Comparison of ENCODE assay signal across 8 cellular contexts in genomic region chr4:128811571-128812359, GRCh38. TPM values are rescaled to one million over a fixed set of nuclear protein-coding genes. Genes with fewer than 3 reads are reported as not detected.
DNase-seq lines count a peak whose midpoint lies in the region; ATAC-seq and TF ChIP-seq lines count a peak whose summit lies in the region.

No MANE protein-coding gene starts in this region.

- TF ChIP-seq EP300 in upper lobe of left lung (IDR thresholded peaks at IDR 0.05), result no peak

- TF ChIP-seq POLR2A in upper lobe of left lung (IDR thresholded peaks at IDR 0.05), result peak in 3 of 4 donors; percentile 41 to 72 (median 45)

- peak overlapping the region; percentile 94 for H3K27ac Mint-ChIP-seq in activated naive CD8-positive, alpha-beta T cell treated with anti-CD3 and anti-CD28 coated beads, Interleukin-2, amount 10 ng/mL, durations not matched to agents 7 days and 5 days

- POLR2A ChIA-PET in activated naive CD8-positive, alpha-beta T cell treated with anti-CD3 and anti-CD28 coated beads, Interleukin-2, amount 10 ng/mL, durations not matched to agents 7 days and 5 days (lab: Charles Lee), result interaction anchor here (0.7 to 3.8 kb wide), 16 partner anchors 9 to 930 kb away, joined by 3 to 80 read pairs (median 4); partner anchors contain the start of genes ABHD18, C4orf33, MFSD8 and PGRMC2

- H3K27me3 ChIP-seq in cardiac muscle cell, result peaks cover 16% of the 10 kb centered on the region
- H3K27me3 ChIP-seq in upper lobe of left lung, result no peaks in the 10 kb centered on the region

- H3K36me3 Mint-ChIP-seq in activated naive CD8-positive, alpha-beta T cell treated with anti-CD3 and anti-CD28 coated beads, Interleukin-2, amount 10 ng/mL, durations not matched to agents 7 days and 5 days, result peaks cover 3% of the 10 kb centered on the region

- 0 to 2% methylated on average over 12 to 49 of the region's 108 CpGs for WGBS in upper lobe of left lung, 2 donors

- H3K9me3 ChIP-seq in cardiac muscle cell (ENCODE audit: low read depth) (no peaks in the 10 kb centered on the region), upper lobe of left lung (no peaks in the 10 kb centered on the region)

- H3K4me3 ChIP-seq in GM12865 (ENCODE audit: low read depth, low read length) (peak overlapping the region; percentile 91), cardiac muscle cell (peak overlapping the region; percentile 94), upper lobe of left lung (peak overlapping the region; percentile 76 to 95 (median 84))

- peaks cover 15% of the 10 kb centered on the region for H3K4me1 Mint-ChIP-seq in activated naive CD8-positive, alpha-beta T cell treated with anti-CD3 and anti-CD28 coated beads, Interleukin-2, amount 10 ng/mL, durations not matched to agents 7 days and 5 days

- DNase-seq in GM12865 (ENCODE audit: low read depth), result peak; percentile 97
- DNase-seq in NCI-H1092 treated with DMSO at 0.1 percent for 48 hours (lab: John Stamatoyannopoulos, UW), result peak; percentile 89
- peak; percentile 92 for DNase-seq in SKM-1 treated with dmso at 0.1 percent for 144 hours (lab: John Stamatoyannopoulos, UW; ENCODE audit: unreplicated experiment)
- DNase-seq in activated naive CD8-positive, alpha-beta T cell treated with anti-CD3 and anti-CD28 coated beads, Interleukin-2, amount 10 ng/mL, durations not matched to agents 7 days and 5 days, result peak; percentile 88
- DNase-seq in cardiac muscle cell (ENCODE audit: low read depth in 1 of 2, low spot score in 1 of 2), result peak; percentile 93 to 95
- peak; percentile 69 for DNase-seq in pons (ENCODE audit: low spot score)
- peak; percentile 93 to 97 for DNase-seq in upper lobe of left lung

- peak overlapping the region; percentile 98 for H3K4me3 Mint-ChIP-seq in activated naive CD8-positive, alpha-beta T cell treated with anti-CD3 and anti-CD28 coated beads, Interleukin-2, amount 10 ng/mL, durations not matched to agents 7 days and 5 days

- no peaks in the 10 kb centered on the region for H3K9me3 Mint-ChIP-seq in activated naive CD8-positive, alpha-beta T cell treated with anti-CD3 and anti-CD28 coated beads, Interleukin-2, amount 10 ng/mL, durations not matched to agents 7 days and 5 days

- ATAC-seq in HG02642 (IDR thresholded peaks at IDR 0.05; ENCODE audit: poor library complexity, unreplicated experiment) (peak; percentile 58), upper lobe of left lung (ENCODE audit: low FRiP score in 2 of 2) (peak; percentile 81 to 84)
- peak; percentile 56 for ATAC-seq in activated naive CD8-positive, alpha-beta T cell treated with anti-CD3 and anti-CD28 coated beads, Interleukin-2, amount 10 ng/mL, durations not matched to agents 7 days and 5 days (ENCODE audit: low read depth)

- H3K36me3 ChIP-seq in cardiac muscle cell (no peaks in the 10 kb centered on the region), upper lobe of left lung (no peaks in the 10 kb centered on the region)

- H3K27ac ChIP-seq in cardiac muscle cell (peak overlapping the region; percentile 89), upper lobe of left lung (peak overlapping the region; percentile 87 to 94 (median 92))

- H3K27me3 Mint-ChIP-seq in activated naive CD8-positive, alpha-beta T cell treated with anti-CD3 and anti-CD28 coated beads, Interleukin-2, amount 10 ng/mL, durations not matched to agents 7 days and 5 days, result no peaks in the 10 kb centered on the region

- TF ChIP-seq CTCF in GM12865 (IDR thresholded peaks at IDR 0.05; ENCODE audit: insufficient read depth, low read depth, low read length, missing control alignments), result no peak
- TF ChIP-seq CTCF in cardiac muscle cell (IDR thresholded peaks at IDR 0.05; ENCODE audit: low read depth, low read length), result no peak
- TF ChIP-seq CTCF in upper lobe of left lung (IDR thresholded peaks at IDR 0.05), result peak in 1 of 6 experiments; percentile 8

- peaks cover 5% of the 10 kb centered on the region for H3K4me1 ChIP-seq in cardiac muscle cell (ENCODE audit: low read depth)
- H3K4me1 ChIP-seq in upper lobe of left lung, result peaks cover 9 to 20% (median 11%) of the 10 kb centered on the region in 4 donors

RNA-seq across cellular contexts. Expression of gene JADE1, which starts 2.3 kb away (rescaled TPM):
- total RNA-seq in activated naive CD8-positive, alpha-beta T cell treated with anti-CD3 and anti-CD28 coated beads, Interleukin-2, amount 10 ng/mL, durations not matched to agents 7 days and 5 days, result 10 to 100 TPM; 39.2 to 40.3 TPM
- 6.0 and 12.3 TPM in 2 replicates for total RNA-seq in cardiac muscle cell
- 7.1 and 11.5 TPM in 2 replicates for polyA plus RNA-seq in cardiac muscle cell
- 10 to 100 TPM; 26.2 to 46.5 (median 38.1) TPM for total RNA-seq in upper lobe of left lung

Comparison
In these comparisons a context has a peak if more than half of its experiments do, and no peak if none do; other contexts are left out.
1. Peak in every context shown above with its lines: DNase-seq, ATAC-seq, H3K4me3 ChIP-seq and H3K27ac ChIP-seq.